In the genomic region with DNA sequence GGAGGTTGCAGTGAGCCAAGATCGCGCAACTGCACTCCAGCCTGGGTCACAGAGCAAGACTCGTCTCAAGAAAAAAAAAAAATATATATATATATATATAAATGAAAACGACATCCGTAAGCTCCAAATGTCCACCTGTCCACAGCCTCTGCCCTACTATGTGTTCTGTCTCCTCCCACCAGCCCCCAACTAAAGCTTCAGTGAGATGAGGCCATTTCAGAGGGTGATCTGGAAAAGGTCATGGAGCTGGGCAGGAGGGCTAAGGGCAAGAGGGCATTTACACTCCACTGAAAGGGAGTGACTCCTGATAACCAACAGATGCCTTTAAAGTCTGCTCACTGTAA, we compare ENCODE assay signal across 2 cellular contexts.
TF ChIP-seq lines count a peak whose summit lies in the region.

No MANE protein-coding gene starts in this region.

TF ChIP-seq in IMR-90, 13 proteins besides CTCF, POLR2A, EP300 and RAD21:
- TF ChIP-seq MAZ (IDR thresholded peaks at IDR 0.05; ENCODE audit: borderline replicate concordance, low read depth, low read length), result no peak
- no peak for TF ChIP-seq RCOR1 (IDR thresholded peaks at IDR 0.05; ENCODE audit: insufficient replicate concordance, low read length)
- TF ChIP-seq, protein P1, sequence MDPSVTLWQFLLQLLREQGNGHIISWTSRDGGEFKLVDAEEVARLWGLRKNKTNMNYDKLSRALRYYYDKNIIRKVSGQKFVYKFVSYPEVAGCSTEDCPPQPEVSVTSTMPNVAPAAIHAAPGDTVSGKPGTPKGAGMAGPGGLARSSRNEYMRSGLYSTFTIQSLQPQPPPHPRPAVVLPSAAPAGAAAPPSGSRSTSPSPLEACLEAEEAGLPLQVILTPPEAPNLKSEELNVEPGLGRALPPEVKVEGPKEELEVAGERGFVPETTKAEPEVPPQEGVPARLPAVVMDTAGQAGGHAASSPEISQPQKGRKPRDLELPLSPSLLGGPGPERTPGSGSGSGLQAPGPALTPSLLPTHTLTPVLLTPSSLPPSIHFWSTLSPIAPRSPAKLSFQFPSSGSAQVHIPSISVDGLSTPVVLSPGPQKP (IDR thresholded peaks at IDR 0.05; ENCODE audit: borderline replicate concordance, low read depth, low read length), result no peak
- no peak for TF ChIP-seq MXI1 (IDR thresholded peaks at IDR 0.05; ENCODE audit: borderline replicate concordance, low read depth, low read length)
- TF ChIP-seq NFE2L2 (IDR thresholded peaks at IDR 0.05; ENCODE audit: low read depth, low read length), result no peak
- TF ChIP-seq, protein P2, sequence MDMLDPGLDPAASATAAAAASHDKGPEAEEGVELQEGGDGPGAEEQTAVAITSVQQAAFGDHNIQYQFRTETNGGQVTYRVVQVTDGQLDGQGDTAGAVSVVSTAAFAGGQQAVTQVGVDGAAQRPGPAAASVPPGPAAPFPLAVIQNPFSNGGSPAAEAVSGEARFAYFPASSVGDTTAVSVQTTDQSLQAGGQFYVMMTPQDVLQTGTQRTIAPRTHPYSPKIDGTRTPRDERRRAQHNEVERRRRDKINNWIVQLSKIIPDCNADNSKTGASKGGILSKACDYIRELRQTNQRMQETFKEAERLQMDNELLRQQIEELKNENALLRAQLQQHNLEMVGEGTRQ (IDR thresholded peaks at IDR 0.05; ENCODE audit: low read depth, low read length), result no peak
- no peak for TF ChIP-seq CEBPB (IDR thresholded peaks at IDR 0.05; ENCODE audit: low read depth, low read length)
- TF ChIP-seq CHD1 (IDR thresholded peaks at IDR 0.05; ENCODE audit: low read depth, low read length), result no peak

TF ChIP-seq in HepG2, 621 proteins besides CTCF, POLR2A, EP300 and RAD21:
- no peak for TF ChIP-seq ZNF550 (CRISPR knock-in tag; IDR thresholded peaks at IDR 0.05; ENCODE audit: borderline replicate concordance)
- TF ChIP-seq ZNF136 (CRISPR knock-in tag; IDR thresholded peaks at IDR 0.05; ENCODE audit: low read depth), result no peak
- no peak for TF ChIP-seq SP1 (IDR thresholded peaks at IDR 0.05)
- no peak for TF ChIP-seq SP1 (CRISPR knock-in tag; IDR thresholded peaks at IDR 0.05)
- TF ChIP-seq HNF4A (CRISPR knock-in tag; IDR thresholded peaks at IDR 0.05), result 0 out of 2 replicates have a peak, but pooled peaks have one; percentile 17
- no peak for TF ChIP-seq BHLHE40 (IDR thresholded peaks at IDR 0.05; ENCODE audit: low read length)
- TF ChIP-seq, protein P3, sequence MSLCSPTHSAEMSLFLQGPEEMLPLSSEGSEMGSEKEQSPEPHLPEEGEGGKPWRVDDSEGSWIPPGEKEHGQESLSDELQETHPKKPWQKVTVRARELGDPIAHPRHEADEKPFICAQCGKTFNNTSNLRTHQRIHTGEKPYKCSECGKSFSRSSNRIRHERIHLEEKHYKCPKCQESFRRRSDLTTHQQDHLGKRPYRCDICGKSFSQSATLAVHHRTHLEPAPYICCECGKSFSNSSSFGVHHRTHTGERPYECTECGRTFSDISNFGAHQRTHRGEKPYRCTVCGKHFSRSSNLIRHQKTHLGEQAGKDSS (CRISPR knock-in tag; IDR thresholded peaks at IDR 0.05; ENCODE audit: borderline replicate concordance, low read depth), result no peak
- TF ChIP-seq NR2F6 (IDR thresholded peaks at IDR 0.05), result peak; percentile 49; the same call in 1 of the 2 replicates
- TF ChIP-seq NR2F6 (CRISPR knock-in tag; IDR thresholded peaks at IDR 0.05), result peak; percentile 50; the same call in 1 of the 2 replicates
- TF ChIP-seq ZNF10 (CRISPR knock-in tag; IDR thresholded peaks at IDR 0.05; ENCODE audit: borderline replicate concordance, low read depth), result no peak
- TF ChIP-seq, protein P4, sequence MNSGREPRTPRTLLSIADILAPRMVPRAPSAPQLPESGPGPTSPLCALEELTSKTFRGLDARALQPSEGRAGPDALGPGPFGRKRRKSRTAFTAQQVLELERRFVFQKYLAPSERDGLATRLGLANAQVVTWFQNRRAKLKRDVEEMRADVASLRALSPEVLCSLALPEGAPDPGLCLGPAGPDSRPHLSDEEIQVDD (CRISPR knock-in tag; IDR thresholded peaks at IDR 0.05; ENCODE audit: borderline replicate concordance), result no peak
- TF ChIP-seq, protein P5, sequence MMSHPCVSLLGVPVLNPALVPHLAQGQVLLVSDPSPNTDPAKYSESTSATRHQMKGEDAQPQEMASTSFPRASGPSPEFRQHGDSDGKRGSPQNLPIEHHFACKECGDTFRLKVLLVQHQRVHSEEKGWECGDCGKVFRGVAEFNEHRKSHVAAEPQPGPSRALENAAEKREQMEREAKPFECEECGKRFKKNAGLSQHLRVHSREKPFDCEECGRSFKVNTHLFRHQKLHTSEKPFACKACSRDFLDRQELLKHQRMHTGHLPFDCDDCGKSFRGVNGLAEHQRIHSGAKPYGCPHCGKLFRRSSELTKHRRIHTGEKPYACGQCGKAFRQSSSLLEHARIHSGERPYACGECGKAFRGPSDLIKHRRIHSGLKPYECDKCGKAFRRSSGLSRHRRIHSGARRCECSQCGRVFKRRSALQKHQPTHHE (CRISPR knock-in tag; IDR thresholded peaks at IDR 0.05; ENCODE audit: borderline replicate concordance), result no peak
- TF ChIP-seq ZKSCAN1 (IDR thresholded peaks at IDR 0.05; ENCODE audit: low read length), result peak; percentile 72; the same call in 1 of the 2 replicates
- TF ChIP-seq NR2F2 (IDR thresholded peaks at IDR 0.05; ENCODE audit: borderline replicate concordance, low read depth), result peak; percentile 38; the same call in 1 of the 2 replicates
- no peak for TF ChIP-seq ZNF207 (IDR thresholded peaks at IDR 0.05; ENCODE audit: borderline replicate concordance)
- no peak for TF ChIP-seq FOXC1 (CRISPR knock-in tag; IDR thresholded peaks at IDR 0.05; ENCODE audit: borderline replicate concordance)
